In the genomic region with DNA sequence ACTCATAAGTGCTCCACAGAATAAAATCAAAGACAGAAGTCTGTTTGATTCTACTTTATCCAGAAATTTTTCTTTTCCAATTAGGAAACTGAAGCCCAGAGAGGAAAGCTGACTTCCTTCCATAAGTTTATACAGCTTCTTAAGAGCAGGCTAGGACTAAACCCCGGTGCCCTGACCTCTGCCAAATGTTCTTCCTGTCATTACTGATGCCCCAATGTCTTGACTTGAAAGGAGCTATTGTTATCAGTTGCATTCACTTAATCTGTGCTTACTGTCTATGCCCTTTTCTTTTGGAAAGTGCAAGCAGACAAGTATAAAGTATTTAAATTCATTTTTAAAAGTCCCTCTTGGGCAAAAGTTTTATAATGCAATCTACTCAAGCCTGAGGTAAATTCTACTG, we compare ENCODE assay signal across 25 cellular contexts. TPM values are rescaled to one million over a fixed set of nuclear protein-coding genes. Genes with fewer than 3 reads are reported as not detected.
DNase-seq lines count a peak whose midpoint lies in the region; ATAC-seq, FAIRE-seq and TF ChIP-seq lines count a peak whose summit lies in the region.
"Had no signal": no experiment of that assay in that cellular context is flagged by ENCODE, and none has a peak within 500 bp of the region (broad histone marks: within the 10 kb centered on the region; RNA-seq: fewer than 3 reads in every experiment).

No MANE protein-coding gene starts in this region.

- no peak overlapping the region for H3K27ac Mint-ChIP-seq in endodermal cell
- H3K27ac Mint-ChIP-seq in neural crest cell (ENCODE audit: unreplicated experiment) = peak overlapping the region; percentile 20
- no peak overlapping the region for H3K27ac Mint-ChIP-seq in naive thymus-derived CD8-positive, alpha-beta T cell
- H3K27ac Mint-ChIP-seq: CD8-positive, alpha-beta T cell; type B pancreatic cell had no signal

- no peak for TF ChIP-seq POLR2A in GM12892 (IDR thresholded peaks at IDR 0.05; ENCODE audit: low read depth, low read length)

- H3K9ac ChIP-seq in HUES6 (ENCODE audit: low read length) = no peak overlapping the region
- H3K9ac ChIP-seq in endodermal cell (ENCODE audit: extremely low read depth, low read length, poor library complexity, severe bottlenecking) = no peak overlapping the region

- TF ChIP-seq CTCF in endodermal cell (conservative IDR thresholded peaks at IDR 0.05) (no peak), neural crest cell (conservative IDR thresholded peaks at IDR 0.05) (no peak)

- DNase-seq in GM12892 (ENCODE audit: insufficient read length) (no peak), endodermal cell (no peak), neural crest cell (ENCODE audit: low read depth, low spot score) (no peak), AG08395 (ENCODE audit: low spot score) (no peak)
- DNase-seq in naive thymus-derived CD8-positive, alpha-beta T cell = no peak
- DNase-seq: CD8-positive, alpha-beta T cell; DMS53; effector CD8-positive, alpha-beta T cell; GOT3; islet precursor cell; Karpas-422; NCI-H1694 treated with DMSO at 0.1 percent for 48 hours; psoas muscle; stomach had no signal

- peaks cover 75% of the 10 kb centered on the region for H3K36me3 ChIP-seq in HUES6 (ENCODE audit: control insufficient read depth, insufficient read depth, low read length)
- H3K36me3 ChIP-seq in endodermal cell (ENCODE audit: control insufficient read depth, insufficient read depth, low read length) = peaks cover 82% of the 10 kb centered on the region
- H3K36me3 ChIP-seq: neutrophil had no signal

- no peak overlapping the region for H3K4me3 ChIP-seq in HUES6 (ENCODE audit: low read depth, low read length)
- no peak overlapping the region for H3K4me3 ChIP-seq in endodermal cell (ENCODE audit: low read length)
- H3K4me3 ChIP-seq: esophagus muscularis mucosa, psoas muscle, stomach had no signal

- H3K27me3 Mint-ChIP-seq in endodermal cell (ENCODE audit: insufficient read depth) (no peaks in the 10 kb centered on the region), neural crest cell (ENCODE audit: low read depth) (no peaks in the 10 kb centered on the region)
- no peaks in the 10 kb centered on the region for H3K27me3 Mint-ChIP-seq in naive thymus-derived CD8-positive, alpha-beta T cell
- H3K27me3 Mint-ChIP-seq: activated naive CD8-positive, alpha-beta T cell; type B pancreatic cell had no signal

- 0 out of 2 replicates have a peak overlapping the region, but pooled peaks have one; percentile 28 for H3K27ac ChIP-seq in HUES6 (ENCODE audit: low read depth, low read length)
- peak overlapping the region; percentile 57 for H3K27ac ChIP-seq in endodermal cell (ENCODE audit: low read depth, low read length)
- H3K27ac ChIP-seq: esophagus muscularis mucosa, neutrophil, psoas muscle, RWPE1 had no signal

- POLR2A ChIA-PET in naive thymus-derived CD8-positive, alpha-beta T cell (lab: Charles Lee) = interaction anchor here (0.5 kb wide), 1 partner anchor 37 kb away, joined by 7 read pairs; no protein-coding TSS in a partner anchor

- H3K9me3 ChIP-seq in HUES6 (ENCODE audit: control insufficient read depth, insufficient read depth, low read depth, low read length) = no peaks in the 10 kb centered on the region
- no peaks in the 10 kb centered on the region for H3K9me3 ChIP-seq in endodermal cell (ENCODE audit: control insufficient read depth, low read length)
- H3K9me3 ChIP-seq: esophagus muscularis mucosa, neutrophil, psoas muscle, stomach had no signal

- no peaks in the 10 kb centered on the region for H3K9me3 Mint-ChIP-seq in endodermal cell
- no peaks in the 10 kb centered on the region for H3K9me3 Mint-ChIP-seq in neural crest cell
- no peaks in the 10 kb centered on the region for H3K9me3 Mint-ChIP-seq in naive thymus-derived CD8-positive, alpha-beta T cell
- H3K9me3 Mint-ChIP-seq: CD8-positive, alpha-beta T cell; type B pancreatic cell had no signal

- WGBS in endodermal cell (ENCODE audit: insufficient coverage in 1 of 2, insufficient read length in 1 of 2), 2 experiments = 67 to 84% methylated on average over 1 of the region's 1 CpG

- H3K4me1 ChIP-seq in HUES6 (ENCODE audit: control insufficient read depth, insufficient read depth, low read length) (peaks cover 68% of the 10 kb centered on the region), endodermal cell (ENCODE audit: control insufficient read depth, insufficient read depth, low read length) (no peaks in the 10 kb centered on the region)
- H3K4me1 ChIP-seq: stomach had no signal

- no peak overlapping the region for H3K4me3 Mint-ChIP-seq in endodermal cell
- peak overlapping the region; percentile 59 for H3K4me3 Mint-ChIP-seq in neural crest cell
- H3K4me3 Mint-ChIP-seq in naive thymus-derived CD8-positive, alpha-beta T cell = no peak overlapping the region
- H3K4me3 Mint-ChIP-seq: CD8-positive, alpha-beta T cell; type B pancreatic cell had no signal

- peaks cover 60% of the 10 kb centered on the region for H3K4me1 Mint-ChIP-seq in endodermal cell
- peaks cover 94% of the 10 kb centered on the region for H3K4me1 Mint-ChIP-seq in neural crest cell
- H3K4me1 Mint-ChIP-seq in naive thymus-derived CD8-positive, alpha-beta T cell = peaks cover 0 to 7% (median 3%) of the 10 kb centered on the region in 4 donors

- H3K27me3 ChIP-seq in HUES6 (ENCODE audit: control insufficient read depth, insufficient read depth, low read length) (no peaks in the 10 kb centered on the region), endodermal cell (ENCODE audit: control insufficient read depth, insufficient read depth, low read length, poor library complexity, severe bottlenecking) (no peaks in the 10 kb centered on the region)
- H3K27me3 ChIP-seq: esophagus muscularis mucosa, neutrophil, stomach had no signal

- peak; percentile 56 for FAIRE-seq in GM12892 (lab: Jason Lieb, UNC)
- FAIRE-seq: G401.6 had no signal

- no peak for ATAC-seq in naive thymus-derived CD8-positive, alpha-beta T cell
- no peak for ATAC-seq in HG03521 (IDR thresholded peaks at IDR 0.05; ENCODE audit: unreplicated experiment)
- ATAC-seq: CD8-positive, alpha-beta T cell; psoas muscle; SK-N-SH treated with all-trans-retinoic acid at 6 μM for 48 hours had no signal

- H3K36me3 Mint-ChIP-seq in endodermal cell (ENCODE audit: low read depth) = peaks cover 81% of the 10 kb centered on the region
- peaks cover 47% of the 10 kb centered on the region for H3K36me3 Mint-ChIP-seq in neural crest cell (ENCODE audit: low read depth)
- peaks cover 0 to 11% (median 8%) of the 10 kb centered on the region in 3 donors for H3K36me3 Mint-ChIP-seq in naive thymus-derived CD8-positive, alpha-beta T cell

RNA-seq across cellular contexts. Expression of a gene that starts 18.1 kb away (rescaled TPM):
- polyA plus RNA-seq in GM12892 (2012; ENCODE audit: missing spikeins) = 27.2 TPM
- 10 to 100 TPM; 49.2 to 58.6 TPM for total RNA-seq in endodermal cell
- 72.1 TPM for polyA plus RNA-seq in endodermal cell (2013, experiment 1 of 2)
- polyA plus RNA-seq in endodermal cell (2013, experiment 2 of 2) = 69.1 TPM
- 66.7 and 67.0 TPM in 2 replicates for total RNA-seq in neural crest cell
- 1 to 10 TPM; 1.7 to 1.8 TPM for total RNA-seq in naive thymus-derived CD8-positive, alpha-beta T cell
- polyA plus RNA-seq in naive thymus-derived CD8-positive, alpha-beta T cell = 1 to 10 TPM in 1 of 3 donors, under 1 TPM in 2; 0.76 to 1.1 (median 0.79) TPM

RNA-seq across cellular contexts. Expression of a gene that starts 57.0 kb away (rescaled TPM):
- not detected for polyA plus RNA-seq in GM12892 (2012; ENCODE audit: missing spikeins)
- total RNA-seq in endodermal cell (under 1 TPM; 0.24 to 0.66 TPM), neural crest cell (0.42 and 0.55 TPM in 2 replicates)
- polyA plus RNA-seq in endodermal cell (2013, experiment 1 of 2) = 0.18 TPM
- 0.25 TPM for polyA plus RNA-seq in endodermal cell (2013, experiment 2 of 2)
- total RNA-seq in naive thymus-derived CD8-positive, alpha-beta T cell = not detected
- polyA plus RNA-seq in naive thymus-derived CD8-positive, alpha-beta T cell = not detected
- total RNA-seq: CD8-positive, alpha-beta T cell; lower leg skin; T-helper 2 cell treated with Interferon-gamma antibody and Interleukin-4, amounts not matched to agents 100 ng/mL and 5 ng/mL, for 36 hours had no signal
- polyA plus RNA-seq: stomach had no signal

Comparison
In these comparisons a context has a peak if more than half of its experiments do, and no peak if none do; other contexts are left out.
1. RNA of a gene that starts 18.1 kb away (total RNA-seq): 66.7 to 67.0 TPM in neural crest cell and 49.2 to 58.6 TPM in endodermal cell; 1.7 to 1.8 TPM in naive thymus-derived CD8-positive, alpha-beta T cell; every median in the first group is over 10 times any median in the second.